In genomic region chr10:5977471-5978370, GRCh38 we compare ENCODE assay signal across 8 cellular contexts. TPM values are rescaled to one million over a fixed set of nuclear protein-coding genes. Genes with fewer than 3 reads are reported as not detected.
DNase-seq lines count a peak whose midpoint lies in the region; ATAC-seq and TF ChIP-seq lines count a peak whose summit lies in the region.

Gene IL15RA (minus strand): TSS chr10:5977543. CDS start chr10:5977492, 51 bp downstream.

- H3K9me3 ChIP-seq in HAP-1 (no peaks in the 10 kb centered on the region), MM.1S (replicated peaks; ENCODE audit: insufficient read depth, low read length) (no peaks in the 10 kb centered on the region), left lung (no peaks in the 10 kb centered on the region)

- H3K27ac ChIP-seq in MM.1S (ENCODE audit: low read length) (peak within 1 kb of the TSS; percentile 94), left lung (peak within 1 kb of the TSS; percentile 97 to 98)

- TF ChIP-seq CTCF in GM12875 (IDR thresholded peaks at IDR 0.05; ENCODE audit: borderline replicate concordance, insufficient read depth, low read depth, low read length) (peak; percentile 43; the same call in 1 of the 2 replicates), MM.1S (IDR thresholded peaks at IDR 0.05; ENCODE audit: low read length) (peak; percentile 24), choroid plexus epithelial cell (conservative IDR thresholded peaks at IDR 0.05; ENCODE audit: low read depth, low read length) (no peak), left lung (IDR thresholded peaks at IDR 0.05) (peak in 1 of 2 donors; percentile 13)

- no peaks in the 10 kb centered on the region for H4K20me1 ChIP-seq in MM.1S (ENCODE audit: insufficient read depth, low read length)

- H3K4me1 ChIP-seq in HAP-1 = no peaks in the 10 kb centered on the region
- peaks cover 6% of the 10 kb centered on the region for H3K4me1 ChIP-seq in MM.1S (ENCODE audit: low read length)
- peaks cover 0 to 44% of the 10 kb centered on the region in 2 donors for H3K4me1 ChIP-seq in left lung

- in situ Hi-C loops in HAP-1 (cut with MboI; ENCODE audit: low sequenced_read_pairs) = no loop called here

- intact Hi-C loops in left lung (cut with DNase I) = no loop called here

- DNase-seq in HAP-1 (ENCODE audit: low spot score in 2 of 2) (peak in 1 of 2 experiments; percentile 41), MM.1S (peak; percentile 90), choroid plexus epithelial cell (ENCODE audit: low read depth) (peak; percentile 51), left lung (peak; percentile 88 to 96), middle frontal gyrus (ENCODE audit: extremely low spot score, low spot score) (no peak)
- DNase-seq in activated CD4-positive, alpha-beta T cell treated with anti-CD3 and anti-CD28 coated beads for 1 hour = peak; percentile 81
- DNase-seq in stimulated activated CD4-positive, alpha-beta T cell treated with anti-CD3 and anti-CD28 coated beads, Interleukin-4, amount 100 ng/mL, for 24 hours = peak; percentile 91

- H3K36me3 ChIP-seq in HAP-1 (replicated peaks) = no peaks in the 10 kb centered on the region
- H3K36me3 ChIP-seq in MM.1S (replicated peaks; ENCODE audit: insufficient read depth, low read length) = no peaks in the 10 kb centered on the region
- H3K36me3 ChIP-seq in left lung = no peaks in the 10 kb centered on the region

- H3K27me3 ChIP-seq in HAP-1 (ENCODE audit: low read depth) (peaks cover 23% of the 10 kb centered on the region), MM.1S (replicated peaks; ENCODE audit: insufficient read depth, low read length) (no peaks in the 10 kb centered on the region), left lung (no peaks in the 10 kb centered on the region)

- H3K9me2 ChIP-seq in MM.1S (replicated peaks; ENCODE audit: insufficient read depth, low read length) = no peaks in the 10 kb centered on the region

- H3F3A ChIP-seq in MM.1S (ENCODE audit: insufficient read depth, low read length) = peaks cover 32% of the 10 kb centered on the region

- ATAC-seq in left lung = peak; percentile 85

- H3K4me3 ChIP-seq in GM12875 (ENCODE audit: low read depth, low read length) = peak within 1 kb of the TSS; percentile 96
- peak within 1 kb of the TSS; percentile 41 for H3K4me3 ChIP-seq in HAP-1
- H3K4me3 ChIP-seq in MM.1S (ENCODE audit: low read length) = peak within 1 kb of the TSS; percentile 100
- peak within 1 kb of the TSS; percentile 90 for H3K4me3 ChIP-seq in choroid plexus epithelial cell (ENCODE audit: low read depth, low read length)
- peak within 1 kb of the TSS; percentile 79 to 92 for H3K4me3 ChIP-seq in left lung

- peak within 1 kb of the TSS; percentile 96 for H3K4me2 ChIP-seq in MM.1S (ENCODE audit: low read depth, low read length)

- H2AFZ ChIP-seq in MM.1S (ENCODE audit: low read length) = peak within 1 kb of the TSS; percentile 96

- H3K9ac ChIP-seq in MM.1S (ENCODE audit: low read length) = peak within 1 kb of the TSS; percentile 91

- peaks cover 46% of the 10 kb centered on the region for H3K79me2 ChIP-seq in MM.1S (ENCODE audit: low read length)

RNA-seq across cellular contexts. Expression of gene IL15RA, which starts in this region (rescaled TPM):
- total RNA-seq in left lung = 10 to 100 TPM; 14.7 to 46.2 TPM

Comparison
In these comparisons a context has a peak if more than half of its experiments do, and no peak if none do; other contexts are left out.
1. H3K4me3 ChIP-seq: peak in every context shown above with its lines; median percentile 100 in MM.1S; 96 in GM12875; 90 in choroid plexus epithelial cell; 86 in left lung; 41 in HAP-1.